ENCODE assay signal across 27 cellular contexts in genomic region chr11:106418786-106419185, GRCh38.
"Had no signal": no experiment of that assay in that cellular context is flagged by ENCODE, and none has a peak within 500 bp of the region (broad histone marks: within the 10 kb centered on the region; RNA-seq: fewer than 3 reads in every experiment).

No MANE protein-coding gene starts in this region.

- H3K4me3 ChIP-seq: body of pancreas, coronary artery, dorsolateral prefrontal cortex had no signal

- H3K4me1 ChIP-seq: body of pancreas had no signal

- FAIRE-seq: frontal cortex had no signal

- H3K9me3 ChIP-seq: body of pancreas had no signal

- DNase-seq: activated CD4-positive, alpha-beta memory T cell treated with anti-CD3 and anti-CD28 coated beads for 36 hours; activated CD4-positive, alpha-beta T cell treated with anti-CD3 and anti-CD28 coated beads for 48 hours; activated CD4-positive, CD25-positive, alpha-beta regulatory T cell; activated CD4-positive, CD25-positive, alpha-beta regulatory T cell treated with anti-CD3 and anti-CD28 coated beads, Interleukin-2, amount 50 U/mL, for 72 hours; activated CD8-positive, alpha-beta memory T cell treated with anti-CD3 and anti-CD28 coated beads, Interleukin-2, amount 10 ng/mL, durations not matched to agents 7 days and 5 days; activated CD8-positive, alpha-beta memory T cell treated with anti-CD3 and anti-CD28 coated beads, Interleukin-2, amount 50 U/mL, for 48 hours; activated CD8-positive, alpha-beta T cell treated with anti-CD3 and anti-CD28 coated beads, Interleukin-2, amount 10 ng/mL, durations not matched to agents 7 days and 5 days; activated gamma-delta T cell; activated naive CD4-positive, alpha-beta T cell; activated naive CD4-positive, alpha-beta T cell treated with anti-CD3 and anti-CD28 coated beads, Interleukin-2, amount 10 ng/mL, durations not matched to agents 7 days and 5 days; activated T-cell treated with anti-CD3 and anti-CD28 coated beads for 4 hours; activated T-cell treated with anti-CD3 and anti-CD28 coated beads, Interleukin-2, amount 50 U/mL, for 24 hours; activated T-cell treated with anti-CD3 and anti-CD28 coated beads, Interleukin-2, amount 50 U/mL, for 72 hours; amniotic stem cell; body of pancreas; effector memory CD4-positive, alpha-beta T cell; endodermal cell; foreskin fibroblast; head of caudate nucleus; hippocampal formation; T-helper 2 cell had no signal

- H3K9me3 Mint-ChIP-seq: activated CD4-positive, alpha-beta memory T cell treated with anti-CD3 and anti-CD28 coated beads for 36 hours; activated T-cell treated with anti-CD3 and anti-CD28 coated beads, Interleukin-2, amount 50 U/mL, for 24 hours; endodermal cell had no signal

- ATAC-seq: activated CD8-positive, alpha-beta memory T cell treated with anti-CD3 and anti-CD28 coated beads, Interleukin-2, amount 10 ng/mL, durations not matched to agents 7 days and 5 days; activated CD8-positive, alpha-beta T cell treated with anti-CD3 and anti-CD28 coated beads, Interleukin-2, amount 10 ng/mL, durations not matched to agents 7 days and 5 days; activated T-cell treated with anti-CD3 and anti-CD28 coated beads, Interleukin-2, amount 50 U/mL, for 72 hours; body of pancreas; esophagus mucosa had no signal

- H3K27ac ChIP-seq: body of pancreas, coronary artery, dorsolateral prefrontal cortex had no signal

- H3K27ac Mint-ChIP-seq: activated CD4-positive, alpha-beta memory T cell treated with anti-CD3 and anti-CD28 coated beads for 36 hours; activated CD8-positive, alpha-beta memory T cell treated with anti-CD3 and anti-CD28 coated beads, Interleukin-2, amount 10 ng/mL, durations not matched to agents 7 days and 5 days; activated CD8-positive, alpha-beta T cell treated with anti-CD3 and anti-CD28 coated beads, Interleukin-2, amount 10 ng/mL, durations not matched to agents 7 days and 5 days; activated naive CD4-positive, alpha-beta T cell treated with anti-CD3 and anti-CD28 coated beads, Interleukin-2, amount 10 ng/mL, durations not matched to agents 7 days and 5 days; activated naive CD8-positive, alpha-beta T cell; activated T-cell treated with anti-CD3 and anti-CD28 coated beads, Interleukin-2, amount 50 U/mL, for 24 hours; activated T-cell treated with anti-CD3 and anti-CD28 coated beads, Interleukin-2, amount 50 U/mL, for 72 hours; dendritic cell treated with granulocyte-macrophage colony-stimulating factor and Interleukin-4, amounts not matched to agents 40 ng/mL and 50 ng/mL, for 4 days; endodermal cell had no signal

- H3K27me3 Mint-ChIP-seq: activated CD4-positive, alpha-beta memory T cell treated with anti-CD3 and anti-CD28 coated beads for 36 hours; activated CD8-positive, alpha-beta memory T cell treated with anti-CD3 and anti-CD28 coated beads, Interleukin-2, amount 10 ng/mL, durations not matched to agents 7 days and 5 days; activated naive CD4-positive, alpha-beta T cell treated with anti-CD3 and anti-CD28 coated beads, Interleukin-2, amount 10 ng/mL, durations not matched to agents 7 days and 5 days; activated naive CD8-positive, alpha-beta T cell; activated T-cell treated with anti-CD3 and anti-CD28 coated beads, Interleukin-2, amount 50 U/mL, for 24 hours; dendritic cell treated with granulocyte-macrophage colony-stimulating factor and Interleukin-4, amounts not matched to agents 40 ng/mL and 50 ng/mL, for 4 days had no signal

- H3K27me3 ChIP-seq: body of pancreas, dorsolateral prefrontal cortex had no signal

- H3K36me3 Mint-ChIP-seq: activated CD4-positive, alpha-beta memory T cell treated with anti-CD3 and anti-CD28 coated beads for 36 hours; activated CD8-positive, alpha-beta memory T cell treated with anti-CD3 and anti-CD28 coated beads, Interleukin-2, amount 10 ng/mL, durations not matched to agents 7 days and 5 days; activated naive CD4-positive, alpha-beta T cell treated with anti-CD3 and anti-CD28 coated beads, Interleukin-2, amount 10 ng/mL, durations not matched to agents 7 days and 5 days; activated naive CD8-positive, alpha-beta T cell had no signal

- H3K4me1 Mint-ChIP-seq: activated CD8-positive, alpha-beta memory T cell treated with anti-CD3 and anti-CD28 coated beads, Interleukin-2, amount 10 ng/mL, durations not matched to agents 7 days and 5 days; activated naive CD4-positive, alpha-beta T cell treated with anti-CD3 and anti-CD28 coated beads, Interleukin-2, amount 10 ng/mL, durations not matched to agents 7 days and 5 days; endodermal cell had no signal

- H3K4me3 Mint-ChIP-seq: activated CD4-positive, alpha-beta memory T cell treated with anti-CD3 and anti-CD28 coated beads for 36 hours; activated CD8-positive, alpha-beta memory T cell treated with anti-CD3 and anti-CD28 coated beads, Interleukin-2, amount 10 ng/mL, durations not matched to agents 7 days and 5 days; activated CD8-positive, alpha-beta T cell treated with anti-CD3 and anti-CD28 coated beads, Interleukin-2, amount 10 ng/mL, durations not matched to agents 7 days and 5 days; activated naive CD4-positive, alpha-beta T cell treated with anti-CD3 and anti-CD28 coated beads, Interleukin-2, amount 10 ng/mL, durations not matched to agents 7 days and 5 days; activated naive CD8-positive, alpha-beta T cell; activated T-cell treated with anti-CD3 and anti-CD28 coated beads, Interleukin-2, amount 50 U/mL, for 24 hours; activated T-cell treated with anti-CD3 and anti-CD28 coated beads, Interleukin-2, amount 50 U/mL, for 72 hours; dendritic cell treated with granulocyte-macrophage colony-stimulating factor and Interleukin-4, amounts not matched to agents 40 ng/mL and 50 ng/mL, for 4 days; endodermal cell had no signal
